Comparison of ENCODE assay signal across 8 cellular contexts in genomic region chr1:206575165-206575893, GRCh38. TPM values are rescaled to one million over a fixed set of nuclear protein-coding genes. Genes with fewer than 3 reads are reported as not detected.
DNase-seq lines count a peak whose midpoint lies in the region; ATAC-seq and TF ChIP-seq lines count a peak whose summit lies in the region.

No MANE protein-coding gene starts in this region.

- H3K9me3 Mint-ChIP-seq in CD14-positive monocyte = peaks cover 0 to 4% (median 0%) of the 10 kb centered on the region in 7 donors

- DNase-seq in CD14-positive monocyte (ENCODE audit: low spot score) = peak; percentile 85
- peak; percentile 58 for DNase-seq in UCSD-AML1 (lab: John Stamatoyannopoulos, UW; ENCODE audit: unreplicated experiment)
- peak; percentile 84 for DNase-seq in fibroblast of mammary gland (ENCODE audit: low read depth)
- peak; percentile 75 for DNase-seq in retinal pigment epithelial cell (ENCODE audit: low read depth)
- no peak for DNase-seq in NCI-H345 (lab: John Stamatoyannopoulos, UW)

- H3K27me3 Mint-ChIP-seq in CD14-positive monocyte (ENCODE audit: low read depth in 3 of 3) = peaks cover 0 to 6% (median 0%) of the 10 kb centered on the region in 3 donors

- no peak for TF ChIP-seq CTCF in CD14-positive monocyte (IDR thresholded peaks at IDR 0.05)
- TF ChIP-seq CTCF in fibroblast of mammary gland (conservative IDR thresholded peaks at IDR 0.05; ENCODE audit: control insufficient read depth, insufficient read depth, low read depth, low read length) = no peak
- peak; percentile 4 for TF ChIP-seq CTCF in retinal pigment epithelial cell (conservative IDR thresholded peaks at IDR 0.05; ENCODE audit: low read depth, low read length)

- peak; percentile 30 for ATAC-seq in HG02981 (IDR thresholded peaks at IDR 0.05; ENCODE audit: unreplicated experiment)
- ATAC-seq in HG02973 (IDR thresholded peaks at IDR 0.05; ENCODE audit: unreplicated experiment) = no peak
- ATAC-seq in HG02588 (IDR thresholded peaks at IDR 0.05; ENCODE audit: unreplicated experiment) = no peak

- peaks cover 70 to 81% of the 10 kb centered on the region in 2 donors for H3K36me3 Mint-ChIP-seq in CD14-positive monocyte

- peaks cover 99% of the 10 kb centered on the region for H3K4me1 Mint-ChIP-seq in CD14-positive monocyte

- peak overlapping the region; percentile 65 to 67 for H3K4me3 Mint-ChIP-seq in CD14-positive monocyte

- no peak overlapping the region for H3K4me3 ChIP-seq in fibroblast of mammary gland (ENCODE audit: control insufficient read depth, low read depth, low read length)
- H3K4me3 ChIP-seq in retinal pigment epithelial cell (ENCODE audit: low read length) = no peak overlapping the region

- H3K27ac Mint-ChIP-seq in CD14-positive monocyte = peak overlapping the region; percentile 97 to 100 (median 99)

- intact Hi-C loops in CD14-positive monocyte (cut with micrococcal nuclease) = loop anchor here in 1 of 2 donors (5.0 kb wide), 1 partner anchor 108 kb away; no protein-coding TSS in a partner anchor

RNA-seq across cellular contexts. Expression of gene EIF2D, which starts 36.9 kb away (rescaled TPM):
- 10 to 100 TPM; 16.4 to 16.8 TPM for polyA plus RNA-seq in CD14-positive monocyte
